In the genomic region with DNA sequence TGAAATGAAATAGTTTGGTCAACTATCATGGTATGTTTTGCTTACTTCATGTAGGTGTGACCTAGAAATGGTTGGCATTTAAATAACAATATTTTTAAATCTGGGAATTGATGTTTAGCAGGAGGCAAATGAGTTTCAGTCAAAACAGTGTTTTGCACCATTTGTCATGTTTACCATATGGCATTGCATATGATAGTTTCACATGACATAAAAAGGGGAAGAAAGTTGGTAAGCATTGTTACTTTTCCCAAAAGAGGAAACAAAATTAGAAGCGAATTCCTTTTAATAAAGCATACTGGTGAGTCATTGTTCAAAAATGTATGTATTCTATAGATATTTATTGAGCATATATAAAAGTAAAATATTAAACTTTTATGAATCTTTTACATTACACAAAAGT, we compare ENCODE assay signal across 10 cellular contexts. TPM values are rescaled to one million over a fixed set of nuclear protein-coding genes. Genes with fewer than 3 reads are reported as not detected.
DNase-seq lines count a peak whose midpoint lies in the region; ATAC-seq and TF ChIP-seq lines count a peak whose summit lies in the region.
"Had no signal": no experiment of that assay in that cellular context is flagged by ENCODE, and none has a peak within 500 bp of the region (broad histone marks: within the 10 kb centered on the region; RNA-seq: fewer than 3 reads in every experiment).

No MANE protein-coding gene starts in this region.

- no peaks in the 10 kb centered on the region for H3K27me3 ChIP-seq in hepatocyte

- peaks cover 21% of the 10 kb centered on the region for H3K36me3 Mint-ChIP-seq in activated CD4-positive, alpha-beta T cell treated with anti-CD3 and anti-CD28 coated beads, Interleukin-2, amount 10 ng/mL, durations not matched to agents 24 days and 14 days (ENCODE audit: low read depth)

- TF ChIP-seq CTCF in hepatocyte (IDR thresholded peaks at IDR 0.05; ENCODE audit: poor library complexity), result no peak

- no peaks in the 10 kb centered on the region for H3K36me3 ChIP-seq in hepatocyte (replicated peaks; ENCODE audit: insufficient read depth, low read depth)

- H3K4me1 ChIP-seq in hepatocyte (ENCODE audit: insufficient read depth), result peaks cover 21% of the 10 kb centered on the region

- peaks cover 30% of the 10 kb centered on the region for H4K20me1 ChIP-seq in hepatocyte (ENCODE audit: insufficient read depth, poor library complexity, severe bottlenecking)

- H3K4me3 ChIP-seq in hepatocyte, result no peak overlapping the region

- intact Hi-C loops in activated CD4-positive, alpha-beta T cell treated with anti-CD3 and anti-CD28 coated beads, Interleukin-2, amount 10 ng/mL, durations not matched to agents 24 days and 14 days (cut with micrococcal nuclease), result loop anchor here (10.0 kb wide), 2 partner anchors 159 to 599 kb away; a partner anchor contains a TSS

- peaks cover 49% of the 10 kb centered on the region for H3K4me1 Mint-ChIP-seq in activated CD4-positive, alpha-beta T cell treated with anti-CD3 and anti-CD28 coated beads, Interleukin-2, amount 10 ng/mL, durations not matched to agents 24 days and 14 days

- H3K27me3 Mint-ChIP-seq in activated CD4-positive, alpha-beta T cell treated with anti-CD3 and anti-CD28 coated beads, Interleukin-2, amount 10 ng/mL, durations not matched to agents 24 days and 14 days, result peaks cover under 1% of the 10 kb centered on the region

- H3K27ac Mint-ChIP-seq in activated CD4-positive, alpha-beta T cell treated with anti-CD3 and anti-CD28 coated beads, Interleukin-2, amount 10 ng/mL, durations not matched to agents 24 days and 14 days, result no peak overlapping the region

- peaks cover 62% of the 10 kb centered on the region for H3K79me2 ChIP-seq in hepatocyte

- H3K9me3 Mint-ChIP-seq in activated CD4-positive, alpha-beta T cell treated with anti-CD3 and anti-CD28 coated beads, Interleukin-2, amount 10 ng/mL, durations not matched to agents 24 days and 14 days, result no peaks in the 10 kb centered on the region

- peak overlapping the region; percentile 86 for H3K4me2 ChIP-seq in hepatocyte

- H3K4me3 Mint-ChIP-seq in activated CD4-positive, alpha-beta T cell treated with anti-CD3 and anti-CD28 coated beads, Interleukin-2, amount 10 ng/mL, durations not matched to agents 24 days and 14 days, result peak overlapping the region; percentile 48

- H3K27ac ChIP-seq in hepatocyte (no peak overlapping the region), substantia nigra (ENCODE audit: low read depth, low read length, poor library complexity, severe bottlenecking) (peak overlapping the region; percentile 98)

- H3K9me3 ChIP-seq in hepatocyte (ENCODE audit: low read depth), result no peaks in the 10 kb centered on the region

- ATAC-seq in GM19328 (IDR thresholded peaks at IDR 0.05; ENCODE audit: unreplicated experiment), result no peak

- no peaks in the 10 kb centered on the region for H3K9me2 ChIP-seq in hepatocyte (replicated peaks; ENCODE audit: insufficient read depth)

- no peak overlapping the region for H2AFZ ChIP-seq in hepatocyte

- WGBS in hepatocyte (ENCODE audit: low lambda C conversion rate, missing lambda C conversion rate), result 91% methylated on average over 1 of the region's 1 CpG

- no peak for DNase-seq in activated CD4-positive, alpha-beta T cell treated with anti-CD3 and anti-CD28 coated beads, Interleukin-2, amount 10 ng/mL, durations not matched to agents 24 days and 14 days
- DNase-seq in activated CD4-positive, alpha-beta T cell treated with anti-CD3 and anti-CD28 coated beads, Interleukin-2, amount 50 U/mL, for 1 hour, result no peak
- peak; percentile 54 for DNase-seq in SKM-1 treated with dmso at 0.1 percent for 144 hours (lab: John Stamatoyannopoulos, UW; ENCODE audit: unreplicated experiment)
- no peak for DNase-seq in hepatocyte (ENCODE audit: low spot score)
- no peak for DNase-seq in substantia nigra (lab: John Stamatoyannopoulos, UW)
- DNase-seq in effector CD8-positive, alpha-beta T cell (lab: John Stamatoyannopoulos, UW), result no peak
- no peak for DNase-seq in NCI-H1048 (lab: John Stamatoyannopoulos, UW)
- DNase-seq: NCI-H526 had no signal

RNA-seq across cellular contexts. Expression of a gene that starts 2.3 kb away (rescaled TPM):
- total RNA-seq in activated CD4-positive, alpha-beta T cell treated with anti-CD3 and anti-CD28 coated beads, Interleukin-2, amount 10 ng/mL, durations not matched to agents 24 days and 14 days, result 31.6 and 36.7 TPM in 2 replicates
- total RNA-seq in hepatocyte, result 62.2 and 81.0 TPM in 2 replicates
- 66.1 and 81.0 TPM in 2 replicates for polyA plus RNA-seq in hepatocyte

RNA-seq across cellular contexts. Expression of a gene that starts 23.0 kb away (rescaled TPM):
- not detected in 2 replicates for total RNA-seq in activated CD4-positive, alpha-beta T cell treated with anti-CD3 and anti-CD28 coated beads, Interleukin-2, amount 10 ng/mL, durations not matched to agents 24 days and 14 days
- not detected in 2 replicates for total RNA-seq in hepatocyte
- polyA plus RNA-seq in hepatocyte, result not detected in 2 replicates
- polyA plus RNA-seq: AG04450 had no signal
